Comparison of ENCODE assay signal across 8 cellular contexts in genomic region chr10:69004821-69005220, GRCh38. TPM values are rescaled to one million over a fixed set of nuclear protein-coding genes. Genes with fewer than 3 reads are reported as not detected.
DNase-seq lines count a peak whose midpoint lies in the region; FAIRE-seq and TF ChIP-seq lines count a peak whose summit lies in the region.

No MANE protein-coding gene starts in this region.

- H2AFZ ChIP-seq in SU-DHL-6 (ENCODE audit: low read depth, low read length, severe bottlenecking), result no peak overlapping the region

- H3K4me3 Mint-ChIP-seq in activated naive CD4-positive, alpha-beta T cell treated with anti-CD3 and anti-CD28 coated beads for 36 hours, result no peak overlapping the region

- no peaks in the 10 kb centered on the region for H3K4me1 ChIP-seq in small intestine (ENCODE audit: control insufficient read depth in 2 of 2, insufficient read depth in 1 of 2, low read depth in 1 of 2, low read length in 1 of 2)

- CTCF ChIA-PET in activated naive CD4-positive, alpha-beta T cell treated with anti-CD3 and anti-CD28 coated beads for 36 hours (lab: Charles Lee), result interaction anchor here (0.9 to 4.2 kb wide), 17 partner anchors 9 to 503 kb away, joined by 3 to 143 read pairs (median 5); partner anchors contain the start of genes SRGN and VPS26A

- H3K36me3 ChIP-seq in SU-DHL-6 (ENCODE audit: low read length), result no peaks in the 10 kb centered on the region; the same call in 1 of the 2 replicates
- H3K36me3 ChIP-seq in small intestine (ENCODE audit: control insufficient read depth in 2 of 2, insufficient read depth in 2 of 2, low read length in 2 of 2), result peaks cover 0 to 4% of the 10 kb centered on the region in 2 donors

- H3K4me2 ChIP-seq in SU-DHL-6 (ENCODE audit: low read depth, low read length, poor library complexity, severe bottlenecking), result no peak overlapping the region

- H3K27me3 Mint-ChIP-seq in activated naive CD4-positive, alpha-beta T cell treated with anti-CD3 and anti-CD28 coated beads for 36 hours (ENCODE audit: low read depth), result no peaks in the 10 kb centered on the region

- intact Hi-C loops in activated naive CD4-positive, alpha-beta T cell treated with anti-CD3 and anti-CD28 coated beads for 36 hours (cut with micrococcal nuclease), result loop anchor here (1.0 to 5.0 kb wide), 8 partner anchors 40 to 502 kb away; partner anchors contain the start of gene SUPV3L1

- in situ Hi-C loops in ACHN (cut with HindIII; ENCODE audit: low pct_ligation_motif_present, low pct_unique_long_range_greater_than_20kb, low sequenced_read_pairs), result loop anchor here (25.0 kb wide), 1 partner anchor 107 kb away; the partner anchor contains the start of gene VPS26A

- H3K36me3 Mint-ChIP-seq in activated naive CD4-positive, alpha-beta T cell treated with anti-CD3 and anti-CD28 coated beads for 36 hours (ENCODE audit: low read depth), result no peaks in the 10 kb centered on the region

- H3K9me3 ChIP-seq in SU-DHL-6 (ENCODE audit: insufficient read depth, low read length) (no peaks in the 10 kb centered on the region), small intestine (ENCODE audit: control insufficient read depth, low read depth) (no peaks in the 10 kb centered on the region)

- H3K9me3 Mint-ChIP-seq in activated naive CD4-positive, alpha-beta T cell treated with anti-CD3 and anti-CD28 coated beads for 36 hours, result no peaks in the 10 kb centered on the region

- no peak overlapping the region for H3K27ac Mint-ChIP-seq in activated naive CD4-positive, alpha-beta T cell treated with anti-CD3 and anti-CD28 coated beads for 36 hours

- no peak overlapping the region for H3K4me3 ChIP-seq in SU-DHL-6 (ENCODE audit: insufficient read depth, low read length, poor library complexity, severe bottlenecking)
- no peak overlapping the region for H3K4me3 ChIP-seq in fibroblast of the aortic adventitia (ENCODE audit: low read depth, low read length)
- no peak overlapping the region for H3K4me3 ChIP-seq in small intestine (ENCODE audit: low read depth in 1 of 2, low read length in 2 of 2)

- peaks cover 6% of the 10 kb centered on the region for H3K4me1 Mint-ChIP-seq in activated naive CD4-positive, alpha-beta T cell treated with anti-CD3 and anti-CD28 coated beads for 36 hours (ENCODE audit: low read depth)

- H3K27ac ChIP-seq in SU-DHL-6 (ENCODE audit: low read depth, low read length) (no peak overlapping the region), small intestine (ENCODE audit: low read depth in 1 of 2, low read length in 1 of 2) (no peak overlapping the region), substantia nigra (ENCODE audit: low read depth, low read length, poor library complexity, severe bottlenecking) (no peak overlapping the region)

- FAIRE-seq in GM18507 (lab: Jason Lieb, UNC) (peak; percentile 78), small intestine (lab: Jason Lieb, UNC) (no peak)

- no peak overlapping the region for H3K9ac ChIP-seq in SU-DHL-6 (ENCODE audit: low read length)

- H3F3A ChIP-seq in SU-DHL-6 (ENCODE audit: insufficient read depth), result peaks cover 9% of the 10 kb centered on the region; the same call in 1 of the 2 replicates

- 3 to 11% (median 9%) methylated on average over 1 of the region's 1 CpG for WGBS in small intestine, 3 donors

- no peaks in the 10 kb centered on the region for H4K20me1 ChIP-seq in SU-DHL-6 (ENCODE audit: low read depth, low read length)

- H3K27me3 ChIP-seq in SU-DHL-6 (ENCODE audit: low read length) (no peaks in the 10 kb centered on the region), small intestine (ENCODE audit: control insufficient read depth in 2 of 2, insufficient read depth in 2 of 2, low read length in 2 of 2) (no peaks in the 10 kb centered on the region)

- no peaks in the 10 kb centered on the region for H3K9me2 ChIP-seq in SU-DHL-6 (replicated peaks; ENCODE audit: insufficient read depth, low read length)

- DNase-seq in ACHN (peak; percentile 70), GM18507 (ENCODE audit: extremely low spot score, insufficient read length, low read depth) (no peak), fibroblast of the aortic adventitia (ENCODE audit: low read depth) (peak; percentile 84), small intestine (peak; percentile 23), activated gamma-delta T cell (lab: John Stamatoyannopoulos, UW) (no peak), substantia nigra (lab: John Stamatoyannopoulos, UW) (no peak)
- DNase-seq in activated naive CD4-positive, alpha-beta T cell treated with anti-CD3 and anti-CD28 coated beads for 36 hours, result no peak

- peak; percentile 35 for TF ChIP-seq CTCF in SU-DHL-6 (IDR thresholded peaks at IDR 0.05; ENCODE audit: insufficient read depth, low read length, poor library complexity, severe bottlenecking)
- TF ChIP-seq CTCF in fibroblast of the aortic adventitia (IDR thresholded peaks at IDR 0.05; ENCODE audit: insufficient read depth, low read length), result peak; percentile 62

- no peaks in the 10 kb centered on the region for H3K79me2 ChIP-seq in SU-DHL-6 (ENCODE audit: insufficient read depth, low read length)

RNA-seq across cellular contexts. Expression of gene KIFBP, which starts 16.2 kb away (rescaled TPM):
- 37.9 and 59.3 TPM in 2 replicates for total RNA-seq in fibroblast of the aortic adventitia (ENCODE audit: low replicate concordance)
- polyA plus RNA-seq in small intestine, result 10 to 100 TPM; 10.3 to 14.5 (median 12.0) TPM
- total RNA-seq in activated naive CD4-positive, alpha-beta T cell treated with anti-CD3 and anti-CD28 coated beads for 36 hours, result 10 to 100 TPM; 10.1 to 10.6 TPM

RNA-seq across cellular contexts. Expression of gene DDX21, which starts 48.9 kb away (rescaled TPM):
- total RNA-seq in fibroblast of the aortic adventitia (ENCODE audit: low replicate concordance), result 61.9 and 63.1 TPM in 2 replicates
- polyA plus RNA-seq in small intestine, result 10 to 100 TPM; 14.1 to 40.5 (median 16.5) TPM
- 100 to 1,000 TPM; 155 to 164 TPM for total RNA-seq in activated naive CD4-positive, alpha-beta T cell treated with anti-CD3 and anti-CD28 coated beads for 36 hours

Comparison
In these comparisons a context has a peak if more than half of its experiments do, and no peak if none do; other contexts are left out.
1. DNase-seq: peak in ACHN (single experiment), fibroblast of the aortic adventitia (single experiment) and small intestine (single experiment); none in GM18507 (single experiment), activated gamma-delta T cell (single experiment), activated naive CD4-positive, alpha-beta T cell treated with anti-CD3 and anti-CD28 coated beads for 36 hours (single experiment) and substantia nigra (0 of 49).